7 cellular contexts compared by ENCODE assay signal in the genomic region with DNA sequence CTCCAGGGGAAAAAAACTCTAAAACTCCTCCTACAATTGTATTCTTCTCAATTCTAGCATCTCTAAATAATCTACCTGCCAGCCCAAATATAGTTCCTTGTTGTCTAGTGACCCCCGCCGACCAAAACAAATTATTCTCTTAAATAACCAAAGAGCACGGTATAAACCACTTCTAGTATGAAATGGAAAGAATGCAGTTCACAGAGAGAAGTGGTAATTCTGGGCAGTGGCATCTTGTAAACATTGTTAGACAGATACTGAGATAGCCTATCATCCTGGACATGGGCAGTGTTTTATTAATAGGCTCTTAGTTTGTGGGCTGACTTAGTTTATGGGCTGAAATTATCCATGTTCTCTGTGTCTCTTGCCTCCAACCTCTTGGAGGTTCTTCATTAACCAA.
"Had no signal": no experiment of that assay in that cellular context is flagged by ENCODE, and none has a peak within 500 bp of the region (broad histone marks: within the 10 kb centered on the region; RNA-seq: fewer than 3 reads in every experiment).

No MANE protein-coding gene starts in this region.

- H3K36me3 Mint-ChIP-seq: IgD-negative memory B cell had no signal

- H3K27ac Mint-ChIP-seq: GM23338, H9, IgD-negative memory B cell had no signal

- DNase-seq: H9, HCEC 1CT, KBM-7 had no signal

- ATAC-seq: GM23338, HepG2 had no signal

- H3K4me1 Mint-ChIP-seq: GM23338, H9, IgD-negative memory B cell had no signal

- H3K27ac ChIP-seq: HL-60 had no signal

- H3K4me3 ChIP-seq: GM23338 had no signal

- H3K27me3 Mint-ChIP-seq: IgD-negative memory B cell had no signal

- H3K4me3 Mint-ChIP-seq: GM23338, H9, IgD-negative memory B cell had no signal

- H3K9me3 Mint-ChIP-seq: GM23338, H9 had no signal
